In the genomic region with DNA sequence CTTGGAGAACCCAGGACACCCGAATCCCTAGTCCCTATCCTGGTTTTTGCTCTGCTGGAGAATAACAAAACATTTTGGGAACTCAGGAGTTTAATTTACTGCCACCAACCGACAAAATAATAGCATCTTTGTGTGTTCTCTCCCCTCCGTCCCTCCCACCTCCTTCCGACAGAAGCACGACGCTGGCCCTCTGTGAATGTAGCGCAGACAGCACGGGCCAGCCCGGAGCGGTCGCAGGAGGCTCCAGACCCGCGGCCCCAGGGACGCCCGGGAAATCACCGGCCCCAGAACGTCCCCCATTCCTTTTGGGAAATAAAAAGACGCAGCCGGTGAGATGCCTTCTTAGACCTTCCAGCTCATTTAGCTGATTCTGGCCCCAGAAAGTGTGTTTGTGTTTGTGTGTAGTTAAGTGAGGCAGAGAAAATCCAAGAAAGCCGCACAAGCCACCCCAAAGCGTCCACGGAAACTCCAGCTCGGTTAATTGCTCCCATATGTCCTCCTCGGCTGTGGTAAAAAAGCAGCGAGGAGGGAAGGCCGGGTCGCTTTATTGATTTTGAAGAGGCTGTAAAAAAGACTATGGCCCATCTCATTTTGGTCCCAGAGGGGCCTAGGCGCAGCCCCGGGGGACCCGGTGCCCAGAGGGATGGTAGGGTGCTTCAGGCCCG, we compare ENCODE assay signal across 8 cellular contexts. TPM values are rescaled to one million over a fixed set of nuclear protein-coding genes. Genes with fewer than 3 reads are reported as not detected.
A peak's percentile ranks its signal among the peaks of the same experiment; 100 is the strongest.
DNase-seq lines count a peak whose midpoint lies in the region; ATAC-seq and TF ChIP-seq lines count a peak whose summit lies in the region.

No MANE protein-coding gene starts in this region.

- no peak for DNase-seq in activated naive CD4-positive, alpha-beta T cell treated with anti-CD3 and anti-CD28 coated beads for 36 hours
- DNase-seq in activated naive CD4-positive, alpha-beta T cell (lab: John Stamatoyannopoulos, UW) = no peak
- DNase-seq in NCI-H82 treated with DMSO at 0.1 percent for 48 hours (lab: John Stamatoyannopoulos, UW; ENCODE audit: unreplicated experiment) (peak; percentile 68), coronary artery (ENCODE audit: low spot score) (peak; percentile 83), left lobe of liver (ENCODE audit: low spot score) (peak; percentile 46), stromal cell of bone marrow (ENCODE audit: low read depth) (peak; percentile 48), GM20000 (ENCODE audit: low spot score) (no peak), cortex of kidney (lab: John Stamatoyannopoulos, UW) (no peak)

- peaks cover 14% of the 10 kb centered on the region for H3K4me1 Mint-ChIP-seq in activated naive CD4-positive, alpha-beta T cell treated with anti-CD3 and anti-CD28 coated beads for 36 hours (ENCODE audit: low read depth)

- H3K27ac ChIP-seq in coronary artery = peak overlapping the region; percentile 89 to 93

- no peaks in the 10 kb centered on the region for H3K9me3 Mint-ChIP-seq in activated naive CD4-positive, alpha-beta T cell treated with anti-CD3 and anti-CD28 coated beads for 36 hours

- ATAC-seq in left lobe of liver = peak; percentile 16

- no peaks in the 10 kb centered on the region for H3K36me3 Mint-ChIP-seq in activated naive CD4-positive, alpha-beta T cell treated with anti-CD3 and anti-CD28 coated beads for 36 hours (ENCODE audit: low read depth)

- CTCF ChIA-PET in activated naive CD4-positive, alpha-beta T cell treated with anti-CD3 and anti-CD28 coated beads for 36 hours (lab: Charles Lee) = interaction anchor here (1.6 kb wide), 1 partner anchor 151 kb away, joined by 3 read pairs; no protein-coding TSS in a partner anchor

- peaks cover 43% of the 10 kb centered on the region for H3K27me3 Mint-ChIP-seq in activated naive CD4-positive, alpha-beta T cell treated with anti-CD3 and anti-CD28 coated beads for 36 hours (ENCODE audit: low read depth)

- peak overlapping the region; percentile 60 for H3K4me3 Mint-ChIP-seq in activated naive CD4-positive, alpha-beta T cell treated with anti-CD3 and anti-CD28 coated beads for 36 hours

- H3K4me3 ChIP-seq in coronary artery = peak overlapping the region; percentile 85

- intact Hi-C loops in activated naive CD4-positive, alpha-beta T cell treated with anti-CD3 and anti-CD28 coated beads for 36 hours (cut with micrococcal nuclease) = loop anchor here (2.0 to 5.0 kb wide), 3 partner anchors 151 to 511 kb away; a partner anchor contains a TSS

- H3K27ac Mint-ChIP-seq in activated naive CD4-positive, alpha-beta T cell treated with anti-CD3 and anti-CD28 coated beads for 36 hours = no peak overlapping the region

- no peak for TF ChIP-seq CTCF in coronary artery (IDR thresholded peaks at IDR 0.05)
- TF ChIP-seq CTCF in GM20000 (IDR thresholded peaks at IDR 0.05; ENCODE audit: extremely low read depth, missing control alignments) = no peak

RNA-seq across cellular contexts. Expression of a gene that starts 0.6 kb away (rescaled TPM):
- total RNA-seq in activated naive CD4-positive, alpha-beta T cell treated with anti-CD3 and anti-CD28 coated beads for 36 hours = 1 to 10 TPM; 2.0 to 2.3 TPM
- total RNA-seq in left lobe of liver = 5.0 TPM

Comparison
In these comparisons a context has a peak if more than half of its experiments do, and no peak if none do; other contexts are left out.
1. DNase-seq: peak in NCI-H82 treated with DMSO at 0.1 percent for 48 hours (single experiment), coronary artery (single experiment), left lobe of liver (single experiment) and stromal cell of bone marrow (single experiment); none in activated naive CD4-positive, alpha-beta T cell treated with anti-CD3 and anti-CD28 coated beads for 36 hours (single experiment), activated naive CD4-positive, alpha-beta T cell (0 of 4), GM20000 (single experiment) and cortex of kidney (single experiment).